ENCODE assay signal across 28 cellular contexts in genomic region chr3:28738425-28738824, GRCh38.
"Had no signal": no experiment of that assay in that cellular context is flagged by ENCODE, and none has a peak within 500 bp of the region (broad histone marks: within the 10 kb centered on the region; RNA-seq: fewer than 3 reads in every experiment).

No MANE protein-coding gene starts in this region.

- H3K4me3 ChIP-seq: colonic mucosa, coronary artery, dorsolateral prefrontal cortex, esophagus muscularis mucosa, esophagus squamous epithelium, gastrocnemius medialis, gastroesophageal sphincter, heart left ventricle, heart right ventricle had no signal

- H3K9me3 ChIP-seq: colonic mucosa had no signal

- ATAC-seq: effector memory CD8-positive, alpha-beta T cell; esophagus mucosa; gastrocnemius medialis; gastroesophageal sphincter; heart left ventricle; heart right ventricle had no signal

- DNase-seq: colonic mucosa; cortex of kidney; dermis blood vessel endothelial cell; dorsolateral prefrontal cortex; effector CD4-positive, alpha-beta T cell; effector CD8-positive, alpha-beta T cell; effector memory CD4-positive, alpha-beta T cell; effector memory CD8-positive, alpha-beta T cell; endodermal cell; erythroblast; esophagus squamous epithelium; foreskin fibroblast; foreskin keratinocyte; foreskin melanocyte; gastrocnemius medialis; glutamatergic neuron; head of caudate nucleus; heart left ventricle; heart right ventricle had no signal

- H3K4me1 ChIP-seq: colonic mucosa, esophagus squamous epithelium, gastroesophageal sphincter had no signal

- FAIRE-seq: colon, endometrium, endothelial cell of umbilical vein, frontal cortex had no signal

- H3K27ac ChIP-seq: colonic mucosa, coronary artery, dorsolateral prefrontal cortex, epithelial cell of prostate, esophagus muscularis mucosa, esophagus squamous epithelium, foreskin keratinocyte, gastroesophageal sphincter, heart left ventricle, heart right ventricle had no signal
